Comparison of ENCODE assay signal across 8 cellular contexts in the genomic region with DNA sequence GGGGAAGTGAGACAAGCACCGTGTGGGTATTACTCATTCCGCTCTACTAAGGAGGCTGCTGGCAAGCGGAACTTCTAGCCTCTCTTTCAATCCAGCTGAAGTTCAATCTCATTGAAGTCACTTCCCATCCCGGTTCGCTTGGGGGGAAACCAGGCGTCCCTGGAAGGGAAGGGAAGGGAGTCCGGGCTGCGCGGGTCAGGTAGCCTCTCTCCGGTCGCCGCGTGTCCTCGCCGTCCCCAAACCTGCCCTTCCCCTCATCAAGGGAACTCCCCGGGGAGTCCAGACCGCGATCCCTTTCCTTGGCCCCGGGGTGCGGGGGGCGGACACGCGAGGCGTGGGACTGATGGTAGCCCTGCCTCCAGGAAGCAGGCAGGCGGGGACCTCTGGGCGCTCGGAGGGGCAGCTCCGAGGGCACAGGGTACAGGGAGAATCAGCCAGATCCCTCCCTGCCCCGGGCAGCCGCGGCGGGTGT. TPM values are rescaled to one million over a fixed set of nuclear protein-coding genes. Genes with fewer than 3 reads are reported as not detected.
A peak's percentile ranks its signal among the peaks of the same experiment; 100 is the strongest.
DNase-seq lines count a peak whose midpoint lies in the region; ATAC-seq, FAIRE-seq and TF ChIP-seq lines count a peak whose summit lies in the region.

No MANE protein-coding gene starts in this region.

- TF ChIP-seq POLR2A in GM12891 (IDR thresholded peaks at IDR 0.05; ENCODE audit: low read depth, low read length) (peak; percentile 75), H54 (IDR thresholded peaks at IDR 0.05; ENCODE audit: low read depth, low read length) (0 out of 2 replicates have a peak, but pooled peaks have one; percentile 25), HepG2 (IDR thresholded peaks at IDR 0.05; ENCODE audit: insufficient read depth in 1 of 2, low read depth in 2 of 2, low read length in 2 of 2) (no peak; a peak in 2 of 4 replicates)

- peak; percentile 59 for DNase-seq in GM12891 (ENCODE audit: insufficient read length, low spot score)
- DNase-seq in H54 (ENCODE audit: insufficient read length, low spot score): peak; percentile 78
- DNase-seq in LoVo (ENCODE audit: low spot score): peak; percentile 74
- DNase-seq in colonic mucosa: peak; percentile 56
- DNase-seq in HepG2 (ENCODE audit: low spot score): peak; percentile 12
- DNase-seq in stimulated activated CD8-positive, alpha-beta memory T cell treated with anti-CD3 and anti-CD28 coated beads, Interleukin-12 subunit alpha, Interleukin-12 subunit beta, amount 100 ng/mL, for 4 hours (ENCODE audit: low read depth): peak; percentile 60
- no peak for DNase-seq in cerebellar cortex (ENCODE audit: low spot score)

- TSS peak; percentile 85 for BruUV-seq in HepG2 (replicated peaks; lab: Mats Ljungman, UMichigan)

- H3K4me1 ChIP-seq in colonic mucosa: no peaks in the 10 kb centered on the region
- peaks cover 28% of the 10 kb centered on the region for H3K4me1 ChIP-seq in HepG2 (ENCODE audit: insufficient read depth, low read length)

- POLR2A ChIA-PET in HepG2 (lab: Yijun Ruan, JAX): interaction anchor here (1.7 kb wide), 1 partner anchor 287 kb away, joined by 5 read pairs; a partner anchor contains a TSS

- peak overlapping the region; percentile 89 for H3K27ac ChIP-seq in colonic mucosa
- peak overlapping the region; percentile 66 for H3K27ac ChIP-seq in HepG2 (ENCODE audit: extremely low read length, insufficient read depth, low read length)

- TF ChIP-seq CTCF in colonic mucosa (IDR thresholded peaks at IDR 0.05) (no peak), HepG2 (CRISPR knock-in tag; IDR thresholded peaks at IDR 0.05) (no peak)

- WGBS in HepG2 (ENCODE audit: low lambda C conversion rate): 0% methylated on average over 3 of the region's 32 CpGs

- CTCF ChIA-PET in HepG2 (lab: Yijun Ruan, JAX; ENCODE audit: low intra/inter-chr PET ratio, low total read pairs): no interaction called here

- no peak for TF ChIP-seq RAD21 in HepG2 (CRISPR knock-in tag; IDR thresholded peaks at IDR 0.05)

- H3K4me2 ChIP-seq in HepG2 (ENCODE audit: low read depth, low read length): peak overlapping the region; percentile 84

- intact Hi-C loops in colonic mucosa (cut with DNase I): no loop called here
- intact Hi-C loops in HepG2 (cut with micrococcal nuclease; ENCODE audit: unreplicated experiment): loop anchor here (2.0 kb wide), 1 partner anchor 150 kb away; no protein-coding TSS in a partner anchor

- in situ Hi-C loops in HepG2 (cut with HindIII; ENCODE audit: extremely low pct_ligation_motif_present, low pct_unique_long_range_greater_than_20kb): no loop called here

- peaks cover 31% of the 10 kb centered on the region for H3K79me2 ChIP-seq in HepG2 (ENCODE audit: insufficient read depth, low read length)

- H3K27me3 ChIP-seq in colonic mucosa: peaks cover 10% of the 10 kb centered on the region
- no peaks in the 10 kb centered on the region; a peak in 1 of 5 replicates for H3K27me3 ChIP-seq in HepG2 (ENCODE audit: control insufficient read depth in 1 of 2, insufficient read depth in 2 of 2, low read length in 2 of 2)

- peaks cover 12% of the 10 kb centered on the region for H4K20me1 ChIP-seq in HepG2 (ENCODE audit: insufficient read depth, low read length)

- H3K36me3 ChIP-seq in colonic mucosa: no peaks in the 10 kb centered on the region
- H3K36me3 ChIP-seq in HepG2 (replicated peaks in 1 of 2; ENCODE audit: control insufficient read depth in 1 of 2, insufficient read depth in 2 of 2, low read length in 2 of 2): no peaks in the 10 kb centered on the region

- peak overlapping the region; percentile 43 for H2AFZ ChIP-seq in HepG2 (ENCODE audit: low read length)

- H3K9me3 ChIP-seq in colonic mucosa (no peaks in the 10 kb centered on the region), HepG2 (ENCODE audit: low read length) (no peaks in the 10 kb centered on the region)

- H3K9ac ChIP-seq in colonic mucosa (ENCODE audit: low read depth in 2 of 2, low read length in 2 of 2) (peak overlapping the region; percentile 69 to 84), HepG2 (ENCODE audit: insufficient read depth, low read depth, low read length) (peak overlapping the region; percentile 81)

- ATAC-seq in activated CD4-positive, CD25-positive, alpha-beta regulatory T cell treated with anti-CD3 and anti-CD28 coated beads, Interleukin-2, amount 50 U/mL, for 24 hours: peak; percentile 78 to 81
- ATAC-seq in HepG2: peak; percentile 75

- TF ChIP-seq EP300 in HepG2 (IDR thresholded peaks at IDR 0.05; ENCODE audit: low read depth in 2 of 2, low read length in 2 of 2): no peak
- no peak for TF ChIP-seq EP300 in HepG2 (CRISPR knock-in tag; IDR thresholded peaks at IDR 0.05; ENCODE audit: borderline replicate concordance)

- H3K4me3 ChIP-seq in colonic mucosa: peak overlapping the region; percentile 91
- peak overlapping the region; percentile 97 to 99 (median 97) for H3K4me3 ChIP-seq in HepG2 (replicated peaks in 1 of 3; ENCODE audit: insufficient read depth in 1 of 3, low read depth in 2 of 3, low read length in 3 of 3)

- FAIRE-seq in GM12891 (lab: Jason Lieb, UNC) (no peak), H54 (lab: Jason Lieb, UNC) (peak; percentile 91), HepG2 (lab: Jason Lieb, UNC) (no peak)

TF ChIP-seq in GM12891, 5 proteins besides CTCF, POLR2A, EP300 and RAD21:
- peak; percentile 100 for TF ChIP-seq SPI1 (IDR thresholded peaks at IDR 0.05; ENCODE audit: low read depth, low read length)
- TF ChIP-seq POLR2AphosphoS5 (IDR thresholded peaks at IDR 0.05; ENCODE audit: low read depth, low read length): peak; percentile 85
- peak; percentile 65 for TF ChIP-seq PAX5 (IDR thresholded peaks at IDR 0.05; ENCODE audit: insufficient read depth, low read length, severe bottlenecking)
- TF ChIP-seq TAF1 (IDR thresholded peaks at IDR 0.05; ENCODE audit: low read depth, low read length): peak; percentile 62
- no peak; the same call in 1 of the 2 replicates for TF ChIP-seq POU2F2 (IDR thresholded peaks at IDR 0.05; ENCODE audit: low read depth, low read length)

TF ChIP-seq in HepG2, 621 proteins besides CTCF, POLR2A, EP300 and RAD21 (continues in another document):
- TF ChIP-seq, protein P1, sequence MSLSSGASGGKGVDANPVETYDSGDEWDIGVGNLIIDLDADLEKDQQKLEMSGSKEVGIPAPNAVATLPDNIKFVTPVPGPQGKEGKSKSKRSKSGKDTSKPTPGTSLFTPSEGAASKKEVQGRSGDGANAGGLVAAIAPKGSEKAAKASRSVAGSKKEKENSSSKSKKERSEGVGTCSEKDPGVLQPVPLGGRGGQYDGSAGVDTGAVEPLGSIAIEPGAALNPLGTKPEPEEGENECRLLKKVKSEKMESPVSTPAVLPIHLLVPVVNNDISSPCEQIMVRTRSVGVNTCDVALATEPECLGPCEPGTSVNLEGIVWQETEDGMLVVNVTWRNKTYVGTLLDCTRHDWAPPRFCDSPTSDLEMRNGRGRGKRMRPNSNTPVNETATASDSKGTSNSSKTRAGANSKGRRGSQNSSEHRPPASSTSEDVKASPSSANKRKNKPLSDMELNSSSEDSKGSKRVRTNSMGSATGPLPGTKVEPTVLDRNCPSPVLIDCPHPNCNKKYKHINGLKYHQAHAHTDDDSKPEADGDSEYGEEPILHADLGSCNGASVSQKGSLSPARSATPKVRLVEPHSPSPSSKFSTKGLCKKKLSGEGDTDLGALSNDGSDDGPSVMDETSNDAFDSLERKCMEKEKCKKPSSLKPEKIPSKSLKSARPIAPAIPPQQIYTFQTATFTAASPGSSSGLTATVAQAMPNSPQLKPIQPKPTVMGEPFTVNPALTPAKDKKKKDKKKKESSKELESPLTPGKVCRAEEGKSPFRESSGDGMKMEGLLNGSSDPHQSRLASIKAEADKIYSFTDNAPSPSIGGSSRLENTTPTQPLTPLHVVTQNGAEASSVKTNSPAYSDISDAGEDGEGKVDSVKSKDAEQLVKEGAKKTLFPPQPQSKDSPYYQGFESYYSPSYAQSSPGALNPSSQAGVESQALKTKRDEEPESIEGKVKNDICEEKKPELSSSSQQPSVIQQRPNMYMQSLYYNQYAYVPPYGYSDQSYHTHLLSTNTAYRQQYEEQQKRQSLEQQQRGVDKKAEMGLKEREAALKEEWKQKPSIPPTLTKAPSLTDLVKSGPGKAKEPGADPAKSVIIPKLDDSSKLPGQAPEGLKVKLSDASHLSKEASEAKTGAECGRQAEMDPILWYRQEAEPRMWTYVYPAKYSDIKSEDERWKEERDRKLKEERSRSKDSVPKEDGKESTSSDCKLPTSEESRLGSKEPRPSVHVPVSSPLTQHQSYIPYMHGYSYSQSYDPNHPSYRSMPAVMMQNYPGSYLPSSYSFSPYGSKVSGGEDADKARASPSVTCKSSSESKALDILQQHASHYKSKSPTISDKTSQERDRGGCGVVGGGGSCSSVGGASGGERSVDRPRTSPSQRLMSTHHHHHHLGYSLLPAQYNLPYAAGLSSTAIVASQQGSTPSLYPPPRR (CRISPR knock-in tag; IDR thresholded peaks at IDR 0.05; ENCODE audit: borderline replicate concordance): no peak
- 0 out of 2 replicates have a peak, but pooled peaks have one; percentile 25 for TF ChIP-seq ZNF224 (CRISPR knock-in tag; IDR thresholded peaks at IDR 0.05)

RNA-seq across cellular contexts. Expression of a gene that starts 0.6 kb away (rescaled TPM):
- polyA plus RNA-seq in GM12891 (2012; ENCODE audit: low read depth, missing spikeins): 8.4 TPM
- total RNA-seq in colonic mucosa: 10 to 100 TPM in 1 of 2 donors, 1 to 10 TPM in 1; 6.1 to 32.3 TPM
- 18.0 and 24.7 TPM in 2 replicates for total RNA-seq in HepG2 (2016; rRNA removed; fragmentation: Illumina TruSeq; extraction: Trizol)
- total RNA-seq in HepG2 (2016; cell fraction: cytosol; rRNA removed; fragmentation: Illumina TruSeq; extraction: Trizol; ENCODE audit: low read depth): 73.2 and 85.5 TPM in 2 replicates
- total RNA-seq in HepG2 (2016; cell fraction: insoluble cytoplasmic fraction; rRNA removed; fragmentation: Illumina TruSeq; extraction: Trizol): 16.1 and 19.9 TPM in 2 replicates
- 20.1 and 23.3 TPM in 2 replicates for total RNA-seq in HepG2 (2016; cell fraction: membrane; rRNA removed; fragmentation: Illumina TruSeq; extraction: Trizol)
- total RNA-seq in HepG2 (2016; cell fraction: nucleus; rRNA removed; fragmentation: Illumina TruSeq; extraction: Trizol): 34.1 and 37.0 TPM in 2 replicates
- 8.3 and 9.6 TPM in 2 replicates for polyA plus RNA-seq in HepG2 (2011; rRNA removed)
- 3.6 and 5.9 TPM in 2 replicates for polyA plus RNA-seq in HepG2 (2011; cell fraction: cytosol; rRNA removed)
- 7.5 and 8.9 TPM in 2 replicates for polyA plus RNA-seq in HepG2 (2011; cell fraction: nucleus; rRNA removed)
- polyA plus RNA-seq in HepG2 (2012): 10.1 and 15.2 TPM in 2 replicates
- polyA plus RNA-seq in HepG2 (2016; cell fraction: cytosol; fragmentation: Illumina TruSeq; extraction: Trizol; ENCODE audit: low read depth): 0.21 and 0.23 TPM in 2 replicates
- polyA plus RNA-seq in HepG2 (2016; cell fraction: insoluble cytoplasmic fraction; fragmentation: Illumina TruSeq; extraction: Trizol; ENCODE audit: low read depth): 9.3 and 9.7 TPM in 2 replicates
- polyA plus RNA-seq in HepG2 (2016; cell fraction: membrane; fragmentation: Illumina TruSeq; extraction: Trizol; ENCODE audit: low read depth): 0.95 and 1.2 TPM in 2 replicates
- polyA plus RNA-seq in HepG2 (2016; cell fraction: nucleus; fragmentation: Illumina TruSeq; extraction: Trizol; ENCODE audit: insufficient read depth, low read depth): 12.4 and 14.4 TPM in 2 replicates
- 12.9 and 14.6 TPM in 2 replicates for polyA minus RNA-seq in HepG2 (2011; rRNA and poly(A)+ RNA removed; ENCODE audit: low replicate concordance)
- 15.5 and 18.0 TPM in 2 replicates for polyA minus RNA-seq in HepG2 (2011; cell fraction: cytosol; rRNA and poly(A)+ RNA removed)
- polyA minus RNA-seq in HepG2 (2011; cell fraction: nucleus; rRNA and poly(A)+ RNA removed): 102 and 117 TPM in 2 replicates

Comparison
In these comparisons a context has a peak if more than half of its experiments do, and no peak if none do; other contexts are left out.
1. POLR2A ChIP-seq: peak in GM12891 (single experiment) and H54 (single experiment); none in HepG2 (0 of 2).